1 cellular context compared by ENCODE assay signal in the genomic region with DNA sequence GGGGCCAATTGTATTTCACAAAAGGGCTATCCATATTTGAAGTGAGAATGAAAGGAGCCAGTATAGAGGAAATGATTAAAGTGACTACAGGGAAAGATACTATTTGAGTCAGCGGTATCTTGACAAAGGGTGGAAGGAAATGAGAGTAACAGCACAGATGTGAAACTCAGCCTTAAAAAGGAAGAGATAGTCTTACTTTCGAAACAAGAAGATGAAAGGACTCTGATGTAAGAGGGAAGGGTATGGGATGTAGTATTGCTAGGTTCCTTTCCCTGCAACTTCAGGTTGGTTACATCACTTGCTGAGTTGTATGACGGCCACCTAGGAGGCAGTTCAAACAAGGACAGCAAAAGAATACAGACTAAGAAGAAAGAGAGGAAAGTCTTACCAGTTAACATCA.
TF ChIP-seq lines count a peak whose summit lies in the region.

No MANE protein-coding gene starts in this region.

TF ChIP-seq in SK-N-SH, 30 proteins besides CTCF, POLR2A, EP300 and RAD21:
- TF ChIP-seq, protein P1, sequence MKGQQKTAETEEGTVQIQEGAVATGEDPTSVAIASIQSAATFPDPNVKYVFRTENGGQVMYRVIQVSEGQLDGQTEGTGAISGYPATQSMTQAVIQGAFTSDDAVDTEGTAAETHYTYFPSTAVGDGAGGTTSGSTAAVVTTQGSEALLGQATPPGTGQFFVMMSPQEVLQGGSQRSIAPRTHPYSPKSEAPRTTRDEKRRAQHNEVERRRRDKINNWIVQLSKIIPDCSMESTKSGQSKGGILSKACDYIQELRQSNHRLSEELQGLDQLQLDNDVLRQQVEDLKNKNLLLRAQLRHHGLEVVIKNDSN (IDR thresholded peaks at IDR 0.05; ENCODE audit: borderline replicate concordance, low read depth) = no peak
- TF ChIP-seq, protein P2, sequence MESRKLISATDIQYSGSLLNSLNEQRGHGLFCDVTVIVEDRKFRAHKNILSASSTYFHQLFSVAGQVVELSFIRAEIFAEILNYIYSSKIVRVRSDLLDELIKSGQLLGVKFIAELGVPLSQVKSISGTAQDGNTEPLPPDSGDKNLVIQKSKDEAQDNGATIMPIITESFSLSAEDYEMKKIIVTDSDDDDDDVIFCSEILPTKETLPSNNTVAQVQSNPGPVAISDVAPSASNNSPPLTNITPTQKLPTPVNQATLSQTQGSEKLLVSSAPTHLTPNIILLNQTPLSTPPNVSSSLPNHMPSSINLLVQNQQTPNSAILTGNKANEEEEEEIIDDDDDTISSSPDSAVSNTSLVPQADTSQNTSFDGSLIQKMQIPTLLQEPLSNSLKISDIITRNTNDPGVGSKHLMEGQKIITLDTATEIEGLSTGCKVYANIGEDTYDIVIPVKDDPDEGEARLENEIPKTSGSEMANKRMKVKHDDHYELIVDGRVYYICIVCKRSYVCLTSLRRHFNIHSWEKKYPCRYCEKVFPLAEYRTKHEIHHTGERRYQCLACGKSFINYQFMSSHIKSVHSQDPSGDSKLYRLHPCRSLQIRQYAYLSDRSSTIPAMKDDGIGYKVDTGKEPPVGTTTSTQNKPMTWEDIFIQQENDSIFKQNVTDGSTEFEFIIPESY (IDR thresholded peaks at IDR 0.05; ENCODE audit: borderline replicate concordance, low read depth) = no peak
